10 cellular contexts compared by ENCODE assay signal in the genomic region with DNA sequence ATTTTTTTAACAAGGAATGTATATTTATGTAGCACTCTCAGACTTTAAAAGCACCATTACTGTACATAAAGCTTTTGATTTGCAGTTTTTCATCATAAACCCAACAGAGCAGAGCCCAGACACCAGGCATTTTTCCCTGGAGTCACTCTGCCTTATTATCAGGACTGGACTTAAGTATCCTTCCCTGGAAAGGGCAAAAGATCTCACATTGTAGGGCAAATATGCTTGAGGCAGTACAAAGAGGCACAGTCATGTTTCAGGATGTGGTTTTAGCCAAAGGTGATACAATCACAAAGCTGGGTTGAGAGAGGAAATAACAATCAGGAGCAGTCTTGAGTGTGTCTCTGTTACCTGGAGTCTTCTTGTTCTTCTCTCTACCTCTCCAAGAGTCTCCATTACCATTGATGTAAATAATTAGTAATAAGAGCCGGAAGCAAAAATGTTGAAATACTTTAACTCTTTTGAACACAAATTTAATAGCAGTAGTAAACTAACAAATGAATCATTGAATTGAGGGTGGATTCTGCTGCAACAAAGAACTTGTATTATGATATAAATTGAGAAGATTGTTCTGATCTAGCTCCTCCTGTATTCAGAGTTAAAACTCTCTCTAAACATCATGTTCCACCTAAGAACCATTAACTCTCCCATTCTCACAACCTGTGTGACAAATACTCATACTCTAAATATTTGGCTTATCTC.
DNase-seq lines count a peak whose midpoint lies in the region; ATAC-seq and TF ChIP-seq lines count a peak whose summit lies in the region.
"Had no signal": no experiment of that assay in that cellular context is flagged by ENCODE, and none has a peak within 500 bp of the region (broad histone marks: within the 10 kb centered on the region; RNA-seq: fewer than 3 reads in every experiment).

No MANE protein-coding gene starts in this region.

- DNase-seq in activated T-cell treated with anti-CD3 and anti-CD28 coated beads for 24 hours (ENCODE audit: low read depth) (peak; percentile 3), activated T-cell treated with anti-CD3 and anti-CD28 coated beads for 4 hours (no peak), RPMI7951 (ENCODE audit: low read depth) (peak; percentile 34), dermis blood vessel endothelial cell (peak; percentile 43), spleen (no peak), NCI-H1105 treated with DMSO at 0.1 percent for 48 hours (lab: John Stamatoyannopoulos, UW) (no peak), NCI-H69 (lab: John Stamatoyannopoulos, UW) (no peak)
- DNase-seq: naive B cell, NCI-H2029 treated with DMSO at 0.1 percent for 48 hours had no signal

- peak overlapping the region in 7 of 8 donors; percentile 20 to 80 (median 40) for H3K27ac ChIP-seq in spleen

- intact Hi-C loops in spleen (cut with DNase I; ENCODE audit: low total_unique reads) = no loop called here

- H3K36me3 ChIP-seq in spleen = no peaks in the 10 kb centered on the region

- no peak for TF ChIP-seq POLR2A in spleen (IDR thresholded peaks at IDR 0.05)

- no peaks in the 10 kb centered on the region for H3K27me3 ChIP-seq in spleen (replicated peaks in 1 of 7)

- peak overlapping the region in 1 of 8 donors; percentile 8 for H3K4me3 ChIP-seq in spleen

- 31 to 68% (median 53%) methylated on average over 1 of the region's 1 CpG for WGBS in spleen, 5 donors

- no peak for TF ChIP-seq CTCF in spleen (IDR thresholded peaks at IDR 0.05 in 8 of 11, conservative IDR thresholded peaks at IDR 0.05 in 3 of 11)

- H3K4me1 ChIP-seq in spleen = peaks cover 0 to 44% (median 16%) of the 10 kb centered on the region in 6 donors

- H3K9me3 ChIP-seq in spleen = no peaks in the 10 kb centered on the region

- no peak for ATAC-seq in GM21786 (IDR thresholded peaks at IDR 0.05; ENCODE audit: unreplicated experiment)

Comparison
In these comparisons a context has a peak if more than half of its experiments do, and no peak if none do; other contexts are left out.
1. DNase-seq: peak in activated T-cell treated with anti-CD3 and anti-CD28 coated beads for 24 hours (single experiment), RPMI7951 (single experiment) and dermis blood vessel endothelial cell (single experiment); none in activated T-cell treated with anti-CD3 and anti-CD28 coated beads for 4 hours (single experiment), spleen (single experiment), NCI-H1105 treated with DMSO at 0.1 percent for 48 hours (single experiment) and NCI-H69 (single experiment).